ENCODE assay signal across 8 cellular contexts in the genomic region with DNA sequence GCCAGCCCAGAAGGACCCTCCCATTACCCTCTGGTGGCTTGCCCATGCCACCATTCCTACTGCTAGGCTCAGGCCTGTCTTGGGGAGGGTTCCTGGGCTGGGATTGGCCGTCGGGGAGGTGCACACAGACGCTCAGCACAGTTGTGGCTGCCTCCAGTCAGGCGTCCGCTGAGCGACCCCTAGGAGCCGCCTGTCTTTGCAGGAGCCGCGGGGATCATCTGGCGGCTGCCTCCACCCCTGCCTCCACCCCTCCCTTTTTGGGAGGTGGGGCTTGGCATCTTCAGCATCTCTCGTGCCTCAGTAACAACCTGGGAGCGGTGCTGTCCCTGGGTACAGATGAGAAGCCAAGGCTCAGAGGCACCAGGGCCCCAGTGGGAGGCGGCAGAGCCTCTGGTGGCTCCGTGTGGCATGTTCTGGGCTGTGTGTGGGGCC. TPM values are rescaled to one million over a fixed set of nuclear protein-coding genes. Genes with fewer than 3 reads are reported as not detected.
DNase-seq lines count a peak whose midpoint lies in the region; ATAC-seq and TF ChIP-seq lines count a peak whose summit lies in the region.

No MANE protein-coding gene starts in this region.

- TF ChIP-seq CTCF in WERI-Rb-1 (IDR thresholded peaks at IDR 0.05; ENCODE audit: low read depth, low read length) (no peak), hepatocyte (IDR thresholded peaks at IDR 0.05; ENCODE audit: poor library complexity) (no peak), thyroid gland (IDR thresholded peaks at IDR 0.05) (peak in 1 of 6 experiments; percentile 12)

- H3K4me3 ChIP-seq in WERI-Rb-1 (ENCODE audit: low read depth, low read length): no peak overlapping the region
- H3K4me3 ChIP-seq in hepatocyte: no peak overlapping the region
- no peak overlapping the region for H3K4me3 ChIP-seq in thyroid gland (replicated peaks in 1 of 3)

- H3K9me3 ChIP-seq in WERI-Rb-1 (ENCODE audit: severe bottlenecking): no peaks in the 10 kb centered on the region
- no peaks in the 10 kb centered on the region for H3K9me3 ChIP-seq in hepatocyte (ENCODE audit: low read depth)
- no peaks in the 10 kb centered on the region for H3K9me3 ChIP-seq in thyroid gland

- H3K79me2 ChIP-seq in hepatocyte: peaks cover 92% of the 10 kb centered on the region

- WGBS in hepatocyte (ENCODE audit: low lambda C conversion rate, missing lambda C conversion rate): 41% methylated on average over 14 of the region's 14 CpGs
- 0 to 2% methylated on average over 4 to 8 of the region's 14 CpGs for WGBS in thyroid gland, 2 donors

- H3K4me1 ChIP-seq in hepatocyte (ENCODE audit: insufficient read depth) (peaks cover 54% of the 10 kb centered on the region), thyroid gland (peaks cover 41 to 66% of the 10 kb centered on the region in 2 donors)

- DNase-seq in KBM-7 (peak; percentile 19), WERI-Rb-1 (peak; percentile 73), hepatocyte (ENCODE audit: low spot score) (peak; percentile 82), thyroid gland (peak in 1 of 2 donors; percentile 76), NCI-H2107 (lab: John Stamatoyannopoulos, UW) (no peak), KG1 (lab: John Stamatoyannopoulos, UW) (no peak)

- H3K27me3 ChIP-seq in WERI-Rb-1 (ENCODE audit: insufficient read depth, low read depth, severe bottlenecking): no peaks in the 10 kb centered on the region
- no peaks in the 10 kb centered on the region for H3K27me3 ChIP-seq in hepatocyte
- no peaks in the 10 kb centered on the region for H3K27me3 ChIP-seq in thyroid gland

- H3K36me3 ChIP-seq in WERI-Rb-1 (no peaks in the 10 kb centered on the region), hepatocyte (replicated peaks; ENCODE audit: insufficient read depth, low read depth) (no peaks in the 10 kb centered on the region), thyroid gland (no peaks in the 10 kb centered on the region)

- no peaks in the 10 kb centered on the region for H3K9me2 ChIP-seq in hepatocyte (replicated peaks; ENCODE audit: insufficient read depth)

- peak overlapping the region; percentile 38 for H3K27ac ChIP-seq in WERI-Rb-1
- H3K27ac ChIP-seq in hepatocyte: peak overlapping the region; percentile 96
- peak overlapping the region; percentile 26 to 72 (median 70) for H3K27ac ChIP-seq in thyroid gland

- no peak overlapping the region for H2AFZ ChIP-seq in hepatocyte

- TF ChIP-seq POLR2A in thyroid gland (IDR thresholded peaks at IDR 0.05): no peak

- peaks cover 91% of the 10 kb centered on the region for H4K20me1 ChIP-seq in hepatocyte (ENCODE audit: insufficient read depth, poor library complexity, severe bottlenecking)

- H3K4me2 ChIP-seq in hepatocyte: peak overlapping the region; percentile 69

- ATAC-seq in HG02588 (IDR thresholded peaks at IDR 0.05; ENCODE audit: unreplicated experiment) (no peak), GM21576 (IDR thresholded peaks at IDR 0.05; ENCODE audit: unreplicated experiment) (no peak)

- in situ Hi-C loops in KBM-7 (cut with MboI; ENCODE audit: low pct_unique_long_range_greater_than_20kb, low sequenced_read_pairs): no loop called here

- intact Hi-C loops in thyroid gland (cut with DNase I): loop anchor here (5.0 kb wide), 1 partner anchor 34 kb away; no protein-coding TSS in a partner anchor

RNA-seq across cellular contexts. Expression of a gene that starts 39.6 kb away (rescaled TPM):
- total RNA-seq in hepatocyte: 32.5 and 35.9 TPM in 2 replicates
- 34.3 and 41.6 TPM in 2 replicates for polyA plus RNA-seq in hepatocyte
- 10 to 100 TPM; 39.4 to 81.3 (median 67.4) TPM for total RNA-seq in thyroid gland

Comparison
In these comparisons a context has a peak if more than half of its experiments do, and no peak if none do; other contexts are left out.
1. DNase-seq: peak in KBM-7 (single experiment), WERI-Rb-1 (single experiment) and hepatocyte (single experiment); none in NCI-H2107 (single experiment) and KG1 (single experiment).
2. H3K27ac ChIP-seq: peak in every context shown above with its lines; median percentile 96 in hepatocyte; 70 in thyroid gland; 38 in WERI-Rb-1.